Comparison of ENCODE assay signal across 2 cellular contexts in the genomic region with DNA sequence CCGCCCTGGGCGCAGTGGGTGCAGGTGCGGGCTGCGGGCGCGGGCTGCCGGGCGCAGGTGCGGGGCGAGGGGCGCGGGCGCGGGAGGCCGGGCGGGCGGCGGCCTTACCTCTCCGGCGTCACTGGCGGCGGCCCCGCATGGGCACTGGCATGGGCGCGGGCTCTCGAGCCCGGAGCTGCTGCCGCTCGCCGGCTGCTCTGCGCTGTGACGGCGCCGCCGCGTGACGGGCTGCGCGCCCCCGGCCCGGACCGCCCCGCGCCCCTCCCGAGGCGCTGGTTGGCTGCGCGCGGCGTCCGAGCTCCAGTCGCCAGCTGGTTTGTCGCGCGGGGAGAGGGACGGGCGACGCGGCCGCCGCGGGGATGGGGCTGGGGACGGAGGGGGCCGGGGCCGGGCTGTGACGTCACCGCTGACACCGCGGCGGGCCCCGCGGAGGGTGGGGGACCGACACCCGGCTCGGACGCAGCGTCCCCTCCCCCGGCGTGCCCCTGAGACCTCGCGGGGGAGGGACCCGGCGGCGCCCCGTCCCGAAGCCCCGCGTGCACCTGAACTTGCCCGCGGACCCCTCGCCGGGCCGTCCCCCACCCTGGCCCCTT.
TF ChIP-seq lines count a peak whose summit lies in the region.

A gene with protein sequence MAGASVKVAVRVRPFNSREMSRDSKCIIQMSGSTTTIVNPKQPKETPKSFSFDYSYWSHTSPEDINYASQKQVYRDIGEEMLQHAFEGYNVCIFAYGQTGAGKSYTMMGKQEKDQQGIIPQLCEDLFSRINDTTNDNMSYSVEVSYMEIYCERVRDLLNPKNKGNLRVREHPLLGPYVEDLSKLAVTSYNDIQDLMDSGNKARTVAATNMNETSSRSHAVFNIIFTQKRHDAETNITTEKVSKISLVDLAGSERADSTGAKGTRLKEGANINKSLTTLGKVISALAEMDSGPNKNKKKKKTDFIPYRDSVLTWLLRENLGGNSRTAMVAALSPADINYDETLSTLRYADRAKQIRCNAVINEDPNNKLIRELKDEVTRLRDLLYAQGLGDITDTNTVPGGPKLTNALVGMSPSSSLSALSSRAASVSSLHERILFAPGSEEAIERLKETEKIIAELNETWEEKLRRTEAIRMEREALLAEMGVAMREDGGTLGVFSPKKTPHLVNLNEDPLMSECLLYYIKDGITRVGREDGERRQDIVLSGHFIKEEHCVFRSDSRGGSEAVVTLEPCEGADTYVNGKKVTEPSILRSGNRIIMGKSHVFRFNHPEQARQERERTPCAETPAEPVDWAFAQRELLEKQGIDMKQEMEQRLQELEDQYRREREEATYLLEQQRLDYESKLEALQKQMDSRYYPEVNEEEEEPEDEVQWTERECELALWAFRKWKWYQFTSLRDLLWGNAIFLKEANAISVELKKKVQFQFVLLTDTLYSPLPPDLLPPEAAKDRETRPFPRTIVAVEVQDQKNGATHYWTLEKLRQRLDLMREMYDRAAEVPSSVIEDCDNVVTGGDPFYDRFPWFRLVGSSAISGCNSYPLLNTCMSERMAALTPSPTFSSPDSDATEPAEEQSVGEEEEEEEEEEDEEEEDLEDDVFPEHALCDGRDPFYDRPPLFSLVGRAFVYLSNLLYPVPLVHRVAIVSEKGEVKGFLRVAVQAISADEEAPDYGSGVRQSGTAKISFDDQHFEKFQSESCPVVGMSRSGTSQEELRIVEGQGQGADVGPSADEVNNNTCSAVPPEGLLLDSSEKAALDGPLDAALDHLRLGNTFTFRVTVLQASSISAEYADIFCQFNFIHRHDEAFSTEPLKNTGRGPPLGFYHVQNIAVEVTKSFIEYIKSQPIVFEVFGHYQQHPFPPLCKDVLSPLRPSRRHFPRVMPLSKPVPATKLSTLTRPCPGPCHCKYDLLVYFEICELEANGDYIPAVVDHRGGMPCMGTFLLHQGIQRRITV (N-terminal part only) (minus strand): TSS at position 206 of the 593 bp plus-strand sequence. CDS start 22,467 bp downstream, outside the sequence.

TF ChIP-seq in HEK293T, 16 proteins besides CTCF, POLR2A, EP300 and RAD21:
- TF ChIP-seq CTBP1 (IDR thresholded peaks at IDR 0.05; ENCODE audit: borderline replicate concordance) (no peak), SUZ12 (IDR thresholded peaks at IDR 0.05) (no peak), BHLHE40 (IDR thresholded peaks at IDR 0.05; ENCODE audit: borderline replicate concordance) (no peak)

TF ChIP-seq in H1, 55 proteins besides CTCF, POLR2A, EP300 and RAD21:
- TF ChIP-seq KDM4A (IDR thresholded peaks at IDR 0.05; ENCODE audit: low read depth, low read length, severe bottlenecking) = no peak
- TF ChIP-seq CREB1 (IDR thresholded peaks at IDR 0.05) = peak; percentile 80
- TF ChIP-seq JUN (IDR thresholded peaks at IDR 0.05; ENCODE audit: low read depth, low read length) = no peak
- no peak for TF ChIP-seq KDM5A (IDR thresholded peaks at IDR 0.05; ENCODE audit: low read length)
- peak; percentile 63; the same call in 1 of the 2 replicates for TF ChIP-seq POLR2AphosphoS5 (IDR thresholded peaks at IDR 0.05; ENCODE audit: low read depth, low read length)
- no peak for TF ChIP-seq RNF2 (IDR thresholded peaks at IDR 0.05; ENCODE audit: borderline replicate concordance, low read depth, low read length, missing control alignments, poor library complexity, severe bottlenecking)
- no peak for TF ChIP-seq HDAC2 (IDR thresholded peaks at IDR 0.05; ENCODE audit: borderline replicate concordance in 1 of 2, low read depth in 2 of 2, low read length in 2 of 2)
- no peak for TF ChIP-seq SRF (IDR thresholded peaks at IDR 0.05; ENCODE audit: low read depth, low read length)
- TF ChIP-seq POU5F1 (IDR thresholded peaks at IDR 0.05; ENCODE audit: low read depth, low read length) = no peak
- TF ChIP-seq ASH2L (IDR thresholded peaks at IDR 0.05; ENCODE audit: low read length) = no peak
- TF ChIP-seq TAF1 (IDR thresholded peaks at IDR 0.05; ENCODE audit: low read depth, low read length) = peak; percentile 87
- no peak for TF ChIP-seq BRCA1 (IDR thresholded peaks at IDR 0.05; ENCODE audit: low read depth, low read length)
- peak; percentile 57; the same call in 1 of the 2 replicates for TF ChIP-seq PHF8 (conservative IDR thresholded peaks at IDR 0.05; ENCODE audit: low read depth, low read length)
- no peak for TF ChIP-seq NANOG (IDR thresholded peaks at IDR 0.05; ENCODE audit: insufficient read depth, low read depth, low read length, poor library complexity, severe bottlenecking)
- no peak for TF ChIP-seq CHD1 (IDR thresholded peaks at IDR 0.05; ENCODE audit: low read depth, low read length)
- no peak for TF ChIP-seq JUND (IDR thresholded peaks at IDR 0.05; ENCODE audit: low read length)
- TF ChIP-seq, protein P1, sequence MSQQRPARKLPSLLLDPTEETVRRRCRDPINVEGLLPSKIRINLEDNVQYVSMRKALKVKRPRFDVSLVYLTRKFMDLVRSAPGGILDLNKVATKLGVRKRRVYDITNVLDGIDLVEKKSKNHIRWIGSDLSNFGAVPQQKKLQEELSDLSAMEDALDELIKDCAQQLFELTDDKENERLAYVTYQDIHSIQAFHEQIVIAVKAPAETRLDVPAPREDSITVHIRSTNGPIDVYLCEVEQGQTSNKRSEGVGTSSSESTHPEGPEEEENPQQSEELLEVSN (IDR thresholded peaks at IDR 0.05) = no peak
- no peak for TF ChIP-seq SIN3A (conservative IDR thresholded peaks at IDR 0.05 in 1 of 2, IDR thresholded peaks at IDR 0.05 in 1 of 2; ENCODE audit: low read depth in 1 of 2, low read length in 2 of 2)
- TF ChIP-seq CBX8 (IDR thresholded peaks at IDR 0.05; ENCODE audit: borderline replicate concordance, low read depth, low read length) = no peak
- peak; percentile 38 for TF ChIP-seq TAF7 (optimal IDR thresholded peaks at IDR 0.05; ENCODE audit: borderline replicate concordance, low read depth, low read length)
- TF ChIP-seq TBP (IDR thresholded peaks at IDR 0.05; ENCODE audit: low read depth, low read length) = peak; percentile 59; the same call in 1 of the 2 replicates
- TF ChIP-seq TCF12 (IDR thresholded peaks at IDR 0.05; ENCODE audit: low read depth, low read length) = no peak
- TF ChIP-seq ATF3 (IDR thresholded peaks at IDR 0.05; ENCODE audit: insufficient read depth, low read depth, low read length) = no peak
- TF ChIP-seq SAP30 (IDR thresholded peaks at IDR 0.05; ENCODE audit: insufficient read depth, insufficient replicate concordance, low read length) = no peak
- TF ChIP-seq ZNF274 (IDR thresholded peaks at IDR 0.05; ENCODE audit: borderline replicate concordance, extremely low read depth, low read length) = no peak
- no peak for TF ChIP-seq CHD7 (IDR thresholded peaks at IDR 0.05; ENCODE audit: insufficient replicate concordance, low read length)
